8 cellular contexts compared by ENCODE assay signal in genomic region chr12:103956515-103957027, GRCh38. TPM values are rescaled to one million over a fixed set of nuclear protein-coding genes. Genes with fewer than 3 reads are reported as not detected.
DNase-seq lines count a peak whose midpoint lies in the region; ATAC-seq and TF ChIP-seq lines count a peak whose summit lies in the region.

No MANE protein-coding gene starts in this region.

- H3K4me1 Mint-ChIP-seq in MCF 10A (ENCODE audit: insufficient read depth, unreplicated experiment): peaks cover 28% of the 10 kb centered on the region

- DNase-seq in GM06990 (ENCODE audit: extremely low read depth, insufficient read length): no peak
- DNase-seq in Karpas-422: peak; percentile 54
- DNase-seq in MCF 10A (ENCODE audit: unreplicated experiment): no peak
- no peak for DNase-seq in tibial artery
- no peak for DNase-seq in GM10248 (ENCODE audit: extremely low spot score)
- no peak for DNase-seq in NCI-H524 treated with DMSO at 0.1 percent for 48 hours (lab: John Stamatoyannopoulos, UW)

- peaks cover 44% of the 10 kb centered on the region for H3K79me2 ChIP-seq in Karpas-422 (ENCODE audit: low read length)

- H2AFZ ChIP-seq in Karpas-422 (ENCODE audit: low read length): peak overlapping the region; percentile 69; the same call in 1 of the 2 replicates

- peak; percentile 20 for ATAC-seq in GM21619 (IDR thresholded peaks at IDR 0.05; ENCODE audit: unreplicated experiment)

- POLR2A ChIA-PET in MCF 10A (lab: Yijun Ruan, JAX) (interaction anchor here (0.5 to 8.2 kb wide), 30 partner anchors 9 to 1895 kb away, joined by 3 to 214 read pairs (median 4); partner anchors contain the start of genes HCFC2, HSP90B1, NFYB and NT5DC3), GM10248 (lab: Yijun Ruan, JAX) (interaction anchor here (1.4 kb wide), 2 partner anchors 10 to 27 kb away, joined by 8 read pairs; partner anchors contain the start of genes HSP90B1 and TDG)

- H3K4me2 ChIP-seq in Karpas-422 (ENCODE audit: low read depth, low read length, poor library complexity, severe bottlenecking): peak overlapping the region; percentile 98

- BruUV-seq in MCF 10A (replicated peaks; lab: Mats Ljungman, UMichigan): no TSS peak

- no peak for TF ChIP-seq RAD21 in liver (IDR thresholded peaks at IDR 0.05)

- under 1% methylated on average over 31 of the region's 31 CpGs for WGBS in liver

- peaks cover 34% of the 10 kb centered on the region for H3K4me1 ChIP-seq in Karpas-422 (ENCODE audit: low read length)
- H3K4me1 ChIP-seq in liver (ENCODE audit: control insufficient read depth in 4 of 4, insufficient read depth in 4 of 4, low read length in 3 of 4): peaks cover 5 to 16% (median 15%) of the 10 kb centered on the region in 4 donors
- H3K4me1 ChIP-seq in tibial artery: peaks cover 0 to 29% (median 13%) of the 10 kb centered on the region in 4 donors

- no peaks in the 10 kb centered on the region for H4K20me1 ChIP-seq in Karpas-422 (ENCODE audit: insufficient read depth, low read depth, low read length)

- H3K36me3 ChIP-seq in GM06990 (ENCODE audit: control insufficient read depth, insufficient read depth, low read length) (peaks cover 6% of the 10 kb centered on the region; the same call in 1 of the 2 replicates), Karpas-422 (ENCODE audit: insufficient read depth, low read length) (peaks cover 28% of the 10 kb centered on the region), liver (ENCODE audit: control insufficient read depth in 4 of 4, insufficient read depth in 3 of 4, low read depth in 1 of 4, low read length in 3 of 4) (peaks cover 0 to 23% (median 18%) of the 10 kb centered on the region in 4 donors), tibial artery (peaks cover 20 to 30% (median 24%) of the 10 kb centered on the region in 3 donors)

- no peaks in the 10 kb centered on the region for H3K9me2 ChIP-seq in Karpas-422 (replicated peaks; ENCODE audit: insufficient read depth, low read length)

- peak overlapping the region; percentile 87 for H3K4me3 Mint-ChIP-seq in MCF 10A (ENCODE audit: unreplicated experiment)

- H3K27ac ChIP-seq in Karpas-422 (ENCODE audit: low read length) (peak overlapping the region; percentile 82), liver (ENCODE audit: low read depth in 1 of 2, low read length in 2 of 2) (peak overlapping the region; percentile 92 to 94), tibial artery (peak overlapping the region; percentile 90 to 91)

- H3K27me3 ChIP-seq in GM06990 (replicated peaks; ENCODE audit: control insufficient read depth, insufficient read depth, low read length) (no peaks in the 10 kb centered on the region), Karpas-422 (ENCODE audit: low read length) (no peaks in the 10 kb centered on the region), liver (ENCODE audit: control insufficient read depth in 4 of 4, insufficient read depth in 4 of 4, low read length in 3 of 4) (no peaks in the 10 kb centered on the region), tibial artery (no peaks in the 10 kb centered on the region)

- CTCF ChIA-PET in MCF 10A (lab: Yijun Ruan, JAX) (interaction anchor here (0.5 to 4.4 kb wide), 7 partner anchors 10 to 366 kb away, joined by 3 to 20 read pairs (median 3); no protein-coding TSS in a partner anchor), GM10248 (lab: Yijun Ruan, JAX) (interaction anchor here (1.0 to 3.0 kb wide), 7 partner anchors 9 to 153 kb away, joined by 3 to 11 read pairs (median 4); partner anchors contain the start of gene TDG)

- H3K27me3 Mint-ChIP-seq in MCF 10A (ENCODE audit: insufficient read depth, unreplicated experiment): no peaks in the 10 kb centered on the region

- H3K4me3 ChIP-seq in GM06990 (replicated peaks; ENCODE audit: low read depth, low read length) (peak overlapping the region; percentile 87), Karpas-422 (ENCODE audit: low read length) (peak overlapping the region; percentile 96), liver (ENCODE audit: low read depth in 1 of 3, low read length in 3 of 3) (peak overlapping the region; percentile 69 to 92 (median 76)), tibial artery (peak overlapping the region; percentile 72 to 81)

- no peaks in the 10 kb centered on the region for H3K9me3 Mint-ChIP-seq in MCF 10A (ENCODE audit: unreplicated experiment)

- intact Hi-C loops in MCF 10A (cut with micrococcal nuclease): loop anchor here (1.0 to 2.0 kb wide), 3 partner anchors 9 to 152 kb away; partner anchors contain the start of genes HSP90B1 and TDG
- intact Hi-C loops in tibial artery (cut with DNase I; ENCODE audit: low total_unique reads): no loop called here

- H3K27ac Mint-ChIP-seq in MCF 10A (ENCODE audit: low read depth, unreplicated experiment): peak overlapping the region; percentile 93

- TF ChIP-seq CTCF in GM06990 (IDR thresholded peaks at IDR 0.05; ENCODE audit: insufficient read depth, low read length, poor library complexity, severe bottlenecking): no peak
- TF ChIP-seq CTCF in MCF 10A (IDR thresholded peaks at IDR 0.05; ENCODE audit: unreplicated experiment): peak; percentile 5
- TF ChIP-seq CTCF in liver (IDR thresholded peaks at IDR 0.05; ENCODE audit: low read depth, low read length, missing input control): no peak
- no peak for TF ChIP-seq CTCF in tibial artery (IDR thresholded peaks at IDR 0.05)
- TF ChIP-seq CTCF in GM10248 (IDR thresholded peaks at IDR 0.05; ENCODE audit: control extremely low read depth, extremely low read depth, low read depth, missing control alignments): no peak

- H3K9ac ChIP-seq in Karpas-422 (ENCODE audit: low read length): peak overlapping the region; percentile 91
- H3K9ac ChIP-seq in liver (ENCODE audit: low read depth in 1 of 2, low read length in 2 of 2): peak overlapping the region; percentile 7 to 45

- H3K36me3 Mint-ChIP-seq in MCF 10A (ENCODE audit: insufficient read depth, unreplicated experiment): peaks cover 35% of the 10 kb centered on the region

- H3K9me3 ChIP-seq in Karpas-422 (ENCODE audit: low read length) (no peaks in the 10 kb centered on the region), liver (ENCODE audit: control insufficient read depth in 4 of 4, low read length in 3 of 4) (no peaks in the 10 kb centered on the region), tibial artery (no peaks in the 10 kb centered on the region)

TF ChIP-seq in liver, 16 proteins besides CTCF, POLR2A, EP300 and RAD21:
- TF ChIP-seq FOXA2 (IDR thresholded peaks at IDR 0.05) (no peak), HNF4G (IDR thresholded peaks at IDR 0.05) (no peak), NR2F2 (IDR thresholded peaks at IDR 0.05) (no peak), RXRA (IDR thresholded peaks at IDR 0.05) (no peak), YY1 (IDR thresholded peaks at IDR 0.05) (no peak), JUND (IDR thresholded peaks at IDR 0.05) (no peak), ATF3 (IDR thresholded peaks at IDR 0.05) (no peak), GABPA (IDR thresholded peaks at IDR 0.05 in 1 of 2, conservative IDR thresholded peaks at IDR 0.05 in 1 of 2) (no peak), TAF1 (conservative IDR thresholded peaks at IDR 0.05) (no peak), SP1 (IDR thresholded peaks at IDR 0.05) (no peak)

RNA-seq across cellular contexts. Expression of gene TDG, which starts 9.1 kb away (rescaled TPM):
- total RNA-seq in Karpas-422 (2014; rRNA removed; shearing (Covaris generic); ENCODE audit: low replicate concordance): 28.0 and 38.9 TPM in 2 replicates
- 31.6 and 31.8 TPM in 2 replicates for total RNA-seq in MCF 10A (2022)
- total RNA-seq in liver: 10 to 100 TPM; 14.4 to 18.7 TPM
- 1 to 10 TPM; 5.0 to 9.3 TPM for polyA plus RNA-seq in liver

RNA-seq across cellular contexts. Expression of gene HSP90B1, which starts 26.4 kb away (rescaled TPM):
- 327 and 334 TPM in 2 replicates for total RNA-seq in Karpas-422 (2014; rRNA removed; shearing (Covaris generic); ENCODE audit: low replicate concordance)
- total RNA-seq in MCF 10A (2022) (1,052 and 1,334 TPM in 2 replicates), liver (100 to 1,000 TPM; 296 to 854 TPM)
- 100 to 1,000 TPM; 508 to 650 TPM for polyA plus RNA-seq in liver
